In genomic region chr11:6554828-6555706, GRCh38 we compare ENCODE assay signal across 24 cellular contexts.
"Had no signal": no experiment of that assay in that cellular context is flagged by ENCODE, and none has a peak within 500 bp of the region (broad histone marks: within the 10 kb centered on the region; RNA-seq: fewer than 3 reads in every experiment).

No MANE protein-coding gene starts in this region.

- DNase-seq: activated CD4-positive, alpha-beta memory T cell treated with anti-CD3 and anti-CD28 coated beads, Interleukin-2, amount 10 ng/mL, durations not matched to agents 7 days and 5 days; activated CD4-positive, alpha-beta T cell treated with anti-CD3 and anti-CD28 coated beads for 36 hours; activated CD4-positive, alpha-beta T cell treated with anti-CD3 and anti-CD28 coated beads, Interleukin-2, amount 50 U/mL, for 1 hour; activated gamma-delta T cell treated with Interleukin-2 at 50 U/mL for 16 hours; activated naive CD4-positive, alpha-beta T cell treated with anti-CD3 and anti-CD28 coated beads, Interleukin-2, amount 10 ng/mL, durations not matched to agents 7 days and 5 days; activated naive CD8-positive, alpha-beta T cell treated with anti-CD3 and anti-CD28 coated beads for 36 hours; activated T-cell treated with anti-CD3 and anti-CD28 coated beads for 4 hours; activated T-cell treated with anti-CD3 and anti-CD28 coated beads, Interleukin-2, amount 50 U/mL, for 48 hours; brain microvascular endothelial cell; cerebellar nuclear complex; KG1; NCI-H1048; NCI-H1417; NCI-H1694 treated with DMSO at 0.1 percent for 48 hours; NCI-H2029 treated with DMSO at 0.1 percent for 48 hours; NCI-H345; NCI-H510A; NCI-H526 treated with DMSO at 0.1 percent for 48 hours; NCI-H82; Peyer's patch; Right ventricle myocardium superior; SW 1271; WERI-Rb-1 had no signal

- ATAC-seq: activated CD4-positive, alpha-beta T cell treated with anti-CD3 and anti-CD28 coated beads for 36 hours; SK-N-SH treated with all-trans-retinoic acid at 6 μM for 48 hours had no signal
